ENCODE assay signal across 15 cellular contexts in genomic region chr17:50263293-50264262, GRCh38. TPM values are rescaled to one million over a fixed set of nuclear protein-coding genes. Genes with fewer than 3 reads are reported as not detected.
DNase-seq lines count a peak whose midpoint lies in the region; ATAC-seq and TF ChIP-seq lines count a peak whose summit lies in the region.
"Had no signal": no experiment of that assay in that cellular context is flagged by ENCODE, and none has a peak within 500 bp of the region (broad histone marks: within the 10 kb centered on the region; RNA-seq: fewer than 3 reads in every experiment).

No MANE protein-coding gene starts in this region.

- H3K4me2 ChIP-seq in hepatocyte = peak overlapping the region; percentile 65

- H4K20me1 ChIP-seq in hepatocyte (ENCODE audit: insufficient read depth, poor library complexity, severe bottlenecking) = no peaks in the 10 kb centered on the region

- peaks cover 25 to 35% of the 10 kb centered on the region in 2 donors for H3K27me3 Mint-ChIP-seq in stimulated activated naive B cell treated with anti-CD40 and anti-IgM and Interleukin-4, amounts not matched to agents 10 μg/mL and 1 μg/mL and 100 μg/mL, for 72 hours

- no peak for ATAC-seq in stimulated activated naive B cell treated with anti-CD40 and anti-IgM and Interleukin-4, amounts not matched to agents 10 μg/mL and 1 μg/mL and 100 μg/mL, for 72 hours (replicated peaks)
- ATAC-seq in HG02763 (IDR thresholded peaks at IDR 0.05; ENCODE audit: unreplicated experiment) = no peak
- ATAC-seq: activated T-cell treated with anti-CD3 and anti-CD28 coated beads, Interleukin-2, amount 50 U/mL, for 72 hours; GM12878; left lobe of liver; naive thymus-derived CD8-positive, alpha-beta T cell had no signal

- peaks cover 44% of the 10 kb centered on the region for H3K4me1 ChIP-seq in HUES6 (ENCODE audit: control insufficient read depth, insufficient read depth, low read length)
- H3K4me1 ChIP-seq in hepatocyte (ENCODE audit: insufficient read depth) = peaks cover 73% of the 10 kb centered on the region

- H3K9me3 Mint-ChIP-seq in stimulated activated naive B cell treated with anti-CD40 and anti-IgM and Interleukin-4, amounts not matched to agents 10 μg/mL and 1 μg/mL and 100 μg/mL, for 72 hours = no peaks in the 10 kb centered on the region
- H3K9me3 Mint-ChIP-seq: activated T-cell treated with anti-CD3 and anti-CD28 coated beads, Interleukin-2, amount 50 U/mL, for 72 hours; naive thymus-derived CD8-positive, alpha-beta T cell had no signal

- DNase-seq in AG10803 (ENCODE audit: low read depth) = no peak
- peak; percentile 3 for DNase-seq in hepatocyte (ENCODE audit: low spot score)
- DNase-seq in posterior vena cava (ENCODE audit: low spot score) = peak; percentile 58
- no peak for DNase-seq in DMS79 (lab: John Stamatoyannopoulos, UW)
- no peak for DNase-seq in stimulated activated naive B cell treated with anti-CD40 and anti-IgM and Interleukin-4, amounts not matched to agents 10 μg/mL and 1 μg/mL and 100 μg/mL, for 72 hours
- DNase-seq in NCI-H526 treated with DMSO at 0.1 percent for 48 hours (lab: John Stamatoyannopoulos, UW) = no peak
- DNase-seq: activated CD4-positive, CD25-positive, alpha-beta regulatory T cell; activated T-cell treated with anti-CD3 and anti-CD28 coated beads, Interleukin-2, amount 50 U/mL, for 72 hours; foreskin melanocyte; MV-4-11; naive thymus-derived CD8-positive, alpha-beta T cell had no signal

- H3K36me3 Mint-ChIP-seq in stimulated activated naive B cell treated with anti-CD40 and anti-IgM and Interleukin-4, amounts not matched to agents 10 μg/mL and 1 μg/mL and 100 μg/mL, for 72 hours = no peaks in the 10 kb centered on the region
- H3K36me3 Mint-ChIP-seq: naive thymus-derived CD8-positive, alpha-beta T cell had no signal

- no peaks in the 10 kb centered on the region for H3K79me2 ChIP-seq in hepatocyte

- no peaks in the 10 kb centered on the region for H3K9me3 ChIP-seq in HUES6 (ENCODE audit: control insufficient read depth, insufficient read depth, low read depth, low read length)
- no peaks in the 10 kb centered on the region for H3K9me3 ChIP-seq in hepatocyte (ENCODE audit: low read depth)

- H3K9me2 ChIP-seq in hepatocyte (replicated peaks; ENCODE audit: insufficient read depth) = no peaks in the 10 kb centered on the region

- H3K36me3 ChIP-seq in HUES6 (ENCODE audit: control insufficient read depth, insufficient read depth, low read length) = no peaks in the 10 kb centered on the region
- no peaks in the 10 kb centered on the region for H3K36me3 ChIP-seq in hepatocyte (replicated peaks; ENCODE audit: insufficient read depth, low read depth)

- H3K4me3 ChIP-seq in AG10803 (ENCODE audit: low read length) = peak overlapping the region; percentile 49
- H3K4me3 ChIP-seq in HUES6 (ENCODE audit: low read depth, low read length) = peak overlapping the region; percentile 42
- no peak overlapping the region for H3K4me3 ChIP-seq in hepatocyte
- H3K4me3 ChIP-seq: GM12878 had no signal

- TF ChIP-seq CTCF in AG10803 (conservative IDR thresholded peaks at IDR 0.05; ENCODE audit: low read length) = peak; percentile 14; the same call in 1 of the 2 replicates
- no peak for TF ChIP-seq CTCF in hepatocyte (IDR thresholded peaks at IDR 0.05; ENCODE audit: poor library complexity)

- WGBS in hepatocyte (ENCODE audit: low lambda C conversion rate, missing lambda C conversion rate) = 79% methylated on average over 10 of the region's 11 CpGs

- no peak overlapping the region for H2AFZ ChIP-seq in hepatocyte

- H3K27me3 ChIP-seq in HUES6 (ENCODE audit: control insufficient read depth, insufficient read depth, low read length) = peaks cover 4% of the 10 kb centered on the region; the same call in 1 of the 2 replicates
- peaks cover 2% of the 10 kb centered on the region for H3K27me3 ChIP-seq in hepatocyte

- H3K27ac ChIP-seq in HUES6 (ENCODE audit: low read depth, low read length) = no peak overlapping the region
- peak overlapping the region; percentile 99 for H3K27ac ChIP-seq in hepatocyte

- H3K9ac ChIP-seq in HUES6 (ENCODE audit: low read length) = no peak overlapping the region

- no peak overlapping the region for H3K27ac Mint-ChIP-seq in stimulated activated naive B cell treated with anti-CD40 and anti-IgM and Interleukin-4, amounts not matched to agents 10 μg/mL and 1 μg/mL and 100 μg/mL, for 72 hours
- H3K27ac Mint-ChIP-seq: activated T-cell treated with anti-CD3 and anti-CD28 coated beads, Interleukin-2, amount 50 U/mL, for 72 hours had no signal

- H3K4me3 Mint-ChIP-seq in stimulated activated naive B cell treated with anti-CD40 and anti-IgM and Interleukin-4, amounts not matched to agents 10 μg/mL and 1 μg/mL and 100 μg/mL, for 72 hours = no peak overlapping the region
- H3K4me3 Mint-ChIP-seq: activated T-cell treated with anti-CD3 and anti-CD28 coated beads, Interleukin-2, amount 50 U/mL, for 72 hours; naive thymus-derived CD8-positive, alpha-beta T cell had no signal

- intact Hi-C loops in posterior vena cava (cut with DNase I) = no loop called here

- no peaks in the 10 kb centered on the region for H3K4me1 Mint-ChIP-seq in stimulated activated naive B cell treated with anti-CD40 and anti-IgM and Interleukin-4, amounts not matched to agents 10 μg/mL and 1 μg/mL and 100 μg/mL, for 72 hours
- H3K4me1 Mint-ChIP-seq: naive thymus-derived CD8-positive, alpha-beta T cell had no signal

RNA-seq across cellular contexts. Expression of gene TMEM92, which starts 10.7 kb away (rescaled TPM):
- total RNA-seq in hepatocyte (6.9 and 11.3 TPM in 2 replicates), posterior vena cava (under 1 TPM; 0.33 to 0.60 TPM)
- polyA plus RNA-seq in hepatocyte = 21.7 and 24.0 TPM in 2 replicates
- total RNA-seq: naive thymus-derived CD8-positive, alpha-beta T cell had no signal
- polyA plus RNA-seq: naive thymus-derived CD8-positive, alpha-beta T cell had no signal

Comparison
In these comparisons a context has a peak if more than half of its experiments do, and no peak if none do; other contexts are left out.
1. DNase-seq: peak in hepatocyte (single experiment) and posterior vena cava (single experiment); none in AG10803 (single experiment), DMS79 (single experiment), stimulated activated naive B cell treated with anti-CD40 and anti-IgM and Interleukin-4, amounts not matched to agents 10 μg/mL and 1 μg/mL and 100 μg/mL, for 72 hours (single experiment) and NCI-H526 treated with DMSO at 0.1 percent for 48 hours (single experiment).